Comparison of ENCODE assay signal across 9 cellular contexts in the genomic region with DNA sequence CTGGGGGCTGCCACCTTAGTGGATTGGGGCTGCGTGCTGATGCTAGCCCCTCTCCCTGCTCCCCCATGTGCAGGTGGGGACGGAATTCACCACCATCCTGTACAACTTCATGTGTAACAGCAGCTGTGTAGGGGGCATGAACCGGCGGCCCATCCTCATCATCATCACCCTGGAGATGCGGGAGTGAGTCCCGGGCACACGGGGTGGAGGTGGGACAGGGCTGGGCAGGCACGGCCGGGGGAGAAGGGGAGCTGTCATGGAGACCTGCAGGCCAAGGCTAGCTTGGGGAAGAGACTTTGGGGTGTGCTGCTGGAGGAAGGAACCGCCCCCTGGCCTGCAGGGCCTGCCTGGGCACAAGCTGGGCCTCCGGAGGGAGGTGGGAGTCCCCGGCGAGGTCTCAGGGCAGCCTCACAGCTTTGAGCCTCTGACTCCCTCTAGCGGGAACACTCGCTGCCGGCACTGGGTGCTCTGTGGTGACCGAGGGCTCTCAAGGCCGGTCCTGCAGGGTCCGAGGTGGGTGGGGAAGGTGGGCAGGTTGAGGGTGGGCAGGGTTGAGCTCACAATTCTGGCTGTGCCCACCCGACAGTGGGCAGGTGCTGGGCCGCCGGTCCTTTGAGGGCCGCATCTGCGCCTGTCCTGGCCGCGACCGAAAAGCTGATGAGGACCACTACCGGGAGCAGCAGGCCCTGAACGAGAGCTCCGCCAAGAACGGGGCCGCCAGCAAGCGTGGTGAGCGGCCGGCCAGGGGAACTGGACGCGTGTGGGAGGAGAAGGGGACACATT. TPM values are rescaled to one million over a fixed set of nuclear protein-coding genes. Genes with fewer than 3 reads are reported as not detected.
DNase-seq lines count a peak whose midpoint lies in the region; ATAC-seq, FAIRE-seq and TF ChIP-seq lines count a peak whose summit lies in the region.
"Had no signal": no experiment of that assay in that cellular context is flagged by ENCODE, and none has a peak within 500 bp of the region (broad histone marks: within the 10 kb centered on the region; RNA-seq: fewer than 3 reads in every experiment).

No MANE protein-coding gene starts in this region.

- TF ChIP-seq POLR2A in esophagus squamous epithelium (IDR thresholded peaks at IDR 0.05) = no peak

- no peak overlapping the region for H3K9ac ChIP-seq in GM23248
- no peak overlapping the region for H3K9ac ChIP-seq in kidney (ENCODE audit: low read length in 2 of 2)

- intact Hi-C loops in activated B cell treated with CpG ODN at 0.5 μM for 24 hours (cut with micrococcal nuclease) (no loop called here), kidney (cut with DNase I) (no loop called here), esophagus squamous epithelium (cut with DNase I) (loop anchor here (10.0 kb wide), 1 partner anchor 232 kb away; no protein-coding TSS in a partner anchor)

- H3K36me3 Mint-ChIP-seq in activated B cell treated with CpG ODN at 0.5 μM for 24 hours (ENCODE audit: low read depth) = no peaks in the 10 kb centered on the region

- POLR2A ChIA-PET in activated B cell treated with CpG ODN at 0.5 μM for 24 hours (lab: Charles Lee) = no interaction called here

- no peak overlapping the region for H2AFZ ChIP-seq in GM23248

- H3K36me3 ChIP-seq in GM23248 (ENCODE audit: low read depth) (no peaks in the 10 kb centered on the region), kidney (ENCODE audit: control insufficient read depth in 1 of 2, insufficient read depth in 2 of 2, low read length in 2 of 2) (no peaks in the 10 kb centered on the region), esophagus squamous epithelium (no peaks in the 10 kb centered on the region)

- H3K4me3 ChIP-seq in AG09309 (ENCODE audit: control insufficient read depth, low read depth, low read length) (no peak overlapping the region), GM23248 (no peak overlapping the region), kidney (ENCODE audit: low read length in 2 of 2) (no peak overlapping the region), esophagus squamous epithelium (no peak overlapping the region)

- H4K20me1 ChIP-seq in GM23248 (ENCODE audit: insufficient read depth) = no peaks in the 10 kb centered on the region

- WGBS in GM23248 (ENCODE audit: low coverage in 1 of 2, low lambda C conversion rate in 2 of 2, missing lambda C conversion rate in 2 of 2), 2 experiments = 56 to 77% methylated on average over 18 to 35 of the region's 37 CpGs
- WGBS in esophagus squamous epithelium, 2 donors = 40 to 60% methylated on average over 1 to 26 of the region's 37 CpGs

- H3K9me2 ChIP-seq in GM23248 (ENCODE audit: insufficient read depth) = no peaks in the 10 kb centered on the region

- ATAC-seq in activated B cell treated with CpG ODN at 0.5 μM for 24 hours (ENCODE audit: low read depth) (peak; percentile 64), GM19328 (IDR thresholded peaks at IDR 0.05; ENCODE audit: unreplicated experiment) (no peak)

- CTCF ChIA-PET in activated B cell treated with CpG ODN at 0.5 μM for 24 hours (lab: Charles Lee) = interaction anchor here (0.6 to 1.4 kb wide), 2 partner anchors 117 to 236 kb away, joined by 3 to 4 read pairs; no protein-coding TSS in a partner anchor

- DNase-seq in AG09309 (ENCODE audit: low read depth) = no peak
- DNase-seq in GM23248 = peak; percentile 54
- no peak for DNase-seq in activated B cell treated with CpG ODN at 0.5 μM for 24 hours
- DNase-seq in kidney = no peak
- no peak for DNase-seq in A172 (ENCODE audit: low spot score)
- no peak for DNase-seq in esophagus squamous epithelium (lab: John Stamatoyannopoulos, UW)
- no peak for DNase-seq in amniotic stem cell (lab: John Stamatoyannopoulos, UW)

- H3K27ac ChIP-seq in GM23248 (no peak overlapping the region), kidney (ENCODE audit: low read depth in 2 of 2, low read length in 2 of 2) (no peak overlapping the region), esophagus squamous epithelium (no peak overlapping the region)

- peaks cover 4% of the 10 kb centered on the region for H3K4me1 Mint-ChIP-seq in activated B cell treated with CpG ODN at 0.5 μM for 24 hours

- no peak overlapping the region for H3K4me3 Mint-ChIP-seq in activated B cell treated with CpG ODN at 0.5 μM for 24 hours

- FAIRE-seq in kidney (lab: Jason Lieb, UNC) = no peak
- FAIRE-seq: GM18507 had no signal

- H3K27me3 Mint-ChIP-seq in activated B cell treated with CpG ODN at 0.5 μM for 24 hours = peaks cover 4% of the 10 kb centered on the region

- H3K9me3 Mint-ChIP-seq in activated B cell treated with CpG ODN at 0.5 μM for 24 hours = no peaks in the 10 kb centered on the region

- H3K27ac Mint-ChIP-seq in activated B cell treated with CpG ODN at 0.5 μM for 24 hours = no peak overlapping the region

- TF ChIP-seq CTCF in AG09309 (IDR thresholded peaks at IDR 0.05; ENCODE audit: control insufficient read depth, insufficient read depth, low read depth, low read length, missing control alignments) = peak; percentile 57
- TF ChIP-seq CTCF in activated B cell treated with CpG ODN at 0.5 μM for 24 hours (IDR thresholded peaks at IDR 0.05) = no peak
- peak; percentile 14 for TF ChIP-seq CTCF in kidney (IDR thresholded peaks at IDR 0.05; ENCODE audit: borderline replicate concordance, extremely low read depth, insufficient read depth)
- peak in 2 of 6 experiments; percentile 7 to 12 for TF ChIP-seq CTCF in esophagus squamous epithelium (IDR thresholded peaks at IDR 0.05)

- H3K4me1 ChIP-seq in GM23248 (ENCODE audit: insufficient read depth) (no peaks in the 10 kb centered on the region), kidney (ENCODE audit: control insufficient read depth in 1 of 2, insufficient read depth in 1 of 2, low read depth in 1 of 2, low read length in 2 of 2) (no peaks in the 10 kb centered on the region), esophagus squamous epithelium (no peaks in the 10 kb centered on the region)

- H3K9me3 ChIP-seq in GM23248 (ENCODE audit: low read depth) (no peaks in the 10 kb centered on the region), kidney (ENCODE audit: control insufficient read depth in 1 of 2, low read length in 2 of 2) (no peaks in the 10 kb centered on the region), esophagus squamous epithelium (no peaks in the 10 kb centered on the region)

- no peak overlapping the region for H3K4me2 ChIP-seq in GM23248 (ENCODE audit: unreplicated experiment)

- H3K79me2 ChIP-seq in GM23248 (ENCODE audit: insufficient read depth) = no peaks in the 10 kb centered on the region

- in situ Hi-C loops in GM23248 (cut with MboI) = no loop called here

- no peaks in the 10 kb centered on the region for H3F3A ChIP-seq in GM23248 (ENCODE audit: insufficient read depth)

- H3K27me3 ChIP-seq in GM23248 (replicated peaks; ENCODE audit: insufficient read depth) (no peaks in the 10 kb centered on the region; the same call in 1 of the 2 replicates), esophagus squamous epithelium (peaks cover 0 to 64% (median 0%) of the 10 kb centered on the region in 4 donors)

RNA-seq across cellular contexts. Expression of gene CCDC27, which starts 25.0 kb away (rescaled TPM):
- total RNA-seq in GM23248 (2014; rRNA removed; shearing (Covaris generic)) = not detected in 2 replicates
- not detected in 2 replicates for polyA plus RNA-seq in GM23248 (2016; fragmentation: Nextera tagmentation; extraction: Ambion mirVana)
- not detected in 2 replicates for total RNA-seq in activated B cell treated with CpG ODN at 0.5 μM for 24 hours
- not detected for total RNA-seq in kidney
- polyA plus RNA-seq in kidney (ENCODE audit: insufficient read depth, low read depth, low replicate concordance) = not detected
- total RNA-seq in A172 (2014; rRNA removed; shearing (Covaris generic)) = not detected in 2 replicates
- not detected for total RNA-seq in esophagus squamous epithelium

RNA-seq across cellular contexts. Expression of gene SMIM1, which starts 45.3 kb away (rescaled TPM):
- total RNA-seq in GM23248 (2014; rRNA removed; shearing (Covaris generic)) = not detected in 2 replicates
- polyA plus RNA-seq in GM23248 (2016; fragmentation: Nextera tagmentation; extraction: Ambion mirVana) = not detected in 2 replicates
- total RNA-seq in activated B cell treated with CpG ODN at 0.5 μM for 24 hours = 2.8 and 3.8 TPM in 2 replicates
- 7.0 TPM for total RNA-seq in kidney
- 49.5 TPM for polyA plus RNA-seq in kidney (ENCODE audit: insufficient read depth, low read depth, low replicate concordance)
- not detected in 2 replicates for total RNA-seq in A172 (2014; rRNA removed; shearing (Covaris generic))
- 1 to 10 TPM in 2 of 4 donors, not detected in 2; 1.5 to 5.3 TPM for total RNA-seq in esophagus squamous epithelium
